11 cellular contexts compared by ENCODE assay signal in the genomic region with DNA sequence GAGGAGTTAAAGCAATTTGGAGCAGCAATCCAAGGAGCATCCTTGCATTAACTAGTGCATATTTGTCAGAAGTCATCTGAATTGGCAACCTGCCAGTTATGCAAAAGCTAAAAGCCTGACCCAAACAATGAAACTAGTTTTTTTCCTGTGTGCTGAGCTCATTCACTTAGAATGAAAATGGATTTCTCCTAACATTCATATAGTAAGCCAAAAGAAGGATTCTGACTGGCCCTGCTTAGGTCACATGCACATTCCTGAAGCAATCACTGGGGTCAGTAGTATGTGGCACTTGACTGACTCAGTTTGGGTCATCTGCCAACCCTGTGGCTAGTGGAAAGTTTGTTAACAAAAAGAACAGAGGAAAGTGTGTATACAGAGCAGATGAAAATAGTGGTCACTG. TPM values are rescaled to one million over a fixed set of nuclear protein-coding genes. Genes with fewer than 3 reads are reported as not detected.
DNase-seq lines count a peak whose midpoint lies in the region; ATAC-seq, FAIRE-seq and TF ChIP-seq lines count a peak whose summit lies in the region.
"Had no signal": no experiment of that assay in that cellular context is flagged by ENCODE, and none has a peak within 500 bp of the region (broad histone marks: within the 10 kb centered on the region; RNA-seq: fewer than 3 reads in every experiment).

No MANE protein-coding gene starts in this region.

- H3K4me1 Mint-ChIP-seq in activated naive CD8-positive, alpha-beta T cell treated with anti-CD3 and anti-CD28 coated beads, Interleukin-2, amount 50 U/mL, for 24 hours, result no peaks in the 10 kb centered on the region
- H3K4me1 Mint-ChIP-seq in activated naive CD8-positive, alpha-beta T cell treated with anti-CD3 and anti-CD28 coated beads for 36 hours, result peaks cover 6% of the 10 kb centered on the region
- H3K4me1 Mint-ChIP-seq: activated naive CD8-positive, alpha-beta T cell treated with anti-CD3 and anti-CD28 coated beads, Interleukin-2, amount 10 ng/mL, durations not matched to agents 7 days and 5 days; CD4-positive, CD25-positive, alpha-beta regulatory T cell had no signal

- H3K27me3 Mint-ChIP-seq in activated naive CD8-positive, alpha-beta T cell treated with anti-CD3 and anti-CD28 coated beads, Interleukin-2, amount 50 U/mL, for 24 hours, result peaks cover 3% of the 10 kb centered on the region
- no peaks in the 10 kb centered on the region for H3K27me3 Mint-ChIP-seq in activated naive CD8-positive, alpha-beta T cell treated with anti-CD3 and anti-CD28 coated beads for 36 hours

- TF ChIP-seq CTCF in RWPE1 (conservative IDR thresholded peaks at IDR 0.05; ENCODE audit: low read depth) (no peak), foreskin keratinocyte (conservative IDR thresholded peaks at IDR 0.05) (no peak), kidney (IDR thresholded peaks at IDR 0.05; ENCODE audit: borderline replicate concordance, extremely low read depth, insufficient read depth) (no peak)

- H3K27ac Mint-ChIP-seq in activated naive CD8-positive, alpha-beta T cell treated with anti-CD3 and anti-CD28 coated beads, Interleukin-2, amount 50 U/mL, for 24 hours, result no peak overlapping the region
- H3K27ac Mint-ChIP-seq in activated naive CD8-positive, alpha-beta T cell treated with anti-CD3 and anti-CD28 coated beads for 36 hours, result no peak overlapping the region
- H3K27ac Mint-ChIP-seq: activated naive CD8-positive, alpha-beta T cell treated with anti-CD3 and anti-CD28 coated beads, Interleukin-2, amount 10 ng/mL, durations not matched to agents 7 days and 5 days; CD4-positive, CD25-positive, alpha-beta regulatory T cell had no signal

- H3K36me3 ChIP-seq in kidney (ENCODE audit: control insufficient read depth in 1 of 2, insufficient read depth in 2 of 2, low read length in 2 of 2), result no peaks in the 10 kb centered on the region
- H3K36me3 ChIP-seq: neutrophil had no signal

- H3K9me3 Mint-ChIP-seq in activated naive CD8-positive, alpha-beta T cell treated with anti-CD3 and anti-CD28 coated beads, Interleukin-2, amount 50 U/mL, for 24 hours, result no peaks in the 10 kb centered on the region
- no peaks in the 10 kb centered on the region for H3K9me3 Mint-ChIP-seq in activated naive CD8-positive, alpha-beta T cell treated with anti-CD3 and anti-CD28 coated beads for 36 hours
- H3K9me3 Mint-ChIP-seq: activated naive CD8-positive, alpha-beta T cell treated with anti-CD3 and anti-CD28 coated beads, Interleukin-2, amount 10 ng/mL, durations not matched to agents 7 days and 5 days; CD4-positive, CD25-positive, alpha-beta regulatory T cell had no signal

- H3K27me3 ChIP-seq in foreskin keratinocyte, result peaks cover 9% of the 10 kb centered on the region
- H3K27me3 ChIP-seq: neutrophil had no signal

- H3K36me3 Mint-ChIP-seq in activated naive CD8-positive, alpha-beta T cell treated with anti-CD3 and anti-CD28 coated beads, Interleukin-2, amount 50 U/mL, for 24 hours (ENCODE audit: low read depth), result no peaks in the 10 kb centered on the region
- H3K36me3 Mint-ChIP-seq in activated naive CD8-positive, alpha-beta T cell treated with anti-CD3 and anti-CD28 coated beads for 36 hours, result no peaks in the 10 kb centered on the region
- H3K36me3 Mint-ChIP-seq: activated naive CD8-positive, alpha-beta T cell treated with anti-CD3 and anti-CD28 coated beads, Interleukin-2, amount 10 ng/mL, durations not matched to agents 7 days and 5 days; CD4-positive, CD25-positive, alpha-beta regulatory T cell had no signal

- intact Hi-C loops in kidney (cut with DNase I), result no loop called here

- POLR2A ChIA-PET in RWPE1 (lab: Yijun Ruan, JAX; ENCODE audit: low non-redundant PET), result no interaction called here

- no peak for FAIRE-seq in kidney (lab: Jason Lieb, UNC)

- H3K4me1 ChIP-seq in foreskin keratinocyte (peaks cover 7% of the 10 kb centered on the region), kidney (ENCODE audit: control insufficient read depth in 1 of 2, insufficient read depth in 1 of 2, low read depth in 1 of 2, low read length in 2 of 2) (no peaks in the 10 kb centered on the region)

- peaks cover 0 to 5% of the 10 kb centered on the region in 2 donors for H3K9me3 ChIP-seq in kidney (ENCODE audit: control insufficient read depth in 1 of 2, low read length in 2 of 2)
- H3K9me3 ChIP-seq: neutrophil had no signal

- H3K4me3 Mint-ChIP-seq in activated naive CD8-positive, alpha-beta T cell treated with anti-CD3 and anti-CD28 coated beads, Interleukin-2, amount 50 U/mL, for 24 hours, result no peak overlapping the region
- no peak overlapping the region for H3K4me3 Mint-ChIP-seq in activated naive CD8-positive, alpha-beta T cell treated with anti-CD3 and anti-CD28 coated beads for 36 hours
- H3K4me3 Mint-ChIP-seq: activated naive CD8-positive, alpha-beta T cell treated with anti-CD3 and anti-CD28 coated beads, Interleukin-2, amount 10 ng/mL, durations not matched to agents 7 days and 5 days; CD4-positive, CD25-positive, alpha-beta regulatory T cell had no signal

- no peak for DNase-seq in activated naive CD8-positive, alpha-beta T cell treated with anti-CD3 and anti-CD28 coated beads, Interleukin-2, amount 50 U/mL, for 24 hours
- no peak for DNase-seq in activated naive CD8-positive, alpha-beta T cell treated with anti-CD3 and anti-CD28 coated beads for 36 hours
- DNase-seq in RWPE1 (ENCODE audit: low spot score), result peak; percentile 13
- peak; percentile 56 to 82 for DNase-seq in foreskin keratinocyte
- DNase-seq in stromal cell of bone marrow (ENCODE audit: low read depth), result peak; percentile 97
- DNase-seq in kidney, result no peak
- no peak for DNase-seq in NOMO-1 treated with dmso at 0.1 percent for 144 hours (lab: John Stamatoyannopoulos, UW; ENCODE audit: unreplicated experiment)
- DNase-seq in SIG-M5 (lab: John Stamatoyannopoulos, UW), result no peak
- DNase-seq: activated naive CD8-positive, alpha-beta T cell treated with anti-CD3 and anti-CD28 coated beads, Interleukin-2, amount 10 ng/mL, durations not matched to agents 7 days and 5 days; CD4-positive, CD25-positive, alpha-beta regulatory T cell had no signal

- ATAC-seq in activated naive CD8-positive, alpha-beta T cell treated with anti-CD3 and anti-CD28 coated beads, Interleukin-2, amount 50 U/mL, for 24 hours, result peak; percentile 52
- peak; percentile 73 for ATAC-seq in foreskin keratinocyte

- no peak overlapping the region for H3K9ac ChIP-seq in kidney (ENCODE audit: low read length in 2 of 2)

- CTCF ChIA-PET in RWPE1 (lab: Yijun Ruan, JAX), result no interaction called here

- no peak overlapping the region for H3K4me3 ChIP-seq in kidney (ENCODE audit: low read length in 2 of 2)

- H3K27ac ChIP-seq in RWPE1, result no peak overlapping the region
- H3K27ac ChIP-seq in foreskin keratinocyte, result no peak overlapping the region
- no peak overlapping the region for H3K27ac ChIP-seq in kidney (ENCODE audit: low read depth in 2 of 2, low read length in 2 of 2)
- H3K27ac ChIP-seq: neutrophil had no signal

RNA-seq across cellular contexts. Expression of a gene that starts 30.5 kb away (rescaled TPM):
- total RNA-seq in activated naive CD8-positive, alpha-beta T cell treated with anti-CD3 and anti-CD28 coated beads for 36 hours, result 10 to 100 TPM; 14.2 to 15.0 TPM
- total RNA-seq in foreskin keratinocyte, result 11.1 and 11.9 TPM in 2 replicates
- polyA plus RNA-seq in foreskin keratinocyte, result 10.8 and 12.0 TPM in 2 replicates
- total RNA-seq in kidney, result 13.4 TPM
- polyA plus RNA-seq in kidney (ENCODE audit: insufficient read depth, low read depth, low replicate concordance), result 21.4 TPM

RNA-seq across cellular contexts. Expression of a gene that starts 37.1 kb away (rescaled TPM):
- 10 to 100 TPM; 63.1 to 72.8 TPM for total RNA-seq in activated naive CD8-positive, alpha-beta T cell treated with anti-CD3 and anti-CD28 coated beads for 36 hours
- 19.5 and 20.1 TPM in 2 replicates for total RNA-seq in foreskin keratinocyte
- polyA plus RNA-seq in foreskin keratinocyte, result 13.6 and 14.8 TPM in 2 replicates
- 32.0 TPM for total RNA-seq in kidney
- polyA plus RNA-seq in kidney (ENCODE audit: insufficient read depth, low read depth, low replicate concordance), result 22.6 TPM

Comparison
In these comparisons a context has a peak if more than half of its experiments do, and no peak if none do; other contexts are left out.
1. DNase-seq: peak in RWPE1 (single experiment), foreskin keratinocyte (2 of 2) and stromal cell of bone marrow (single experiment); none in activated naive CD8-positive, alpha-beta T cell treated with anti-CD3 and anti-CD28 coated beads, Interleukin-2, amount 50 U/mL, for 24 hours (single experiment), activated naive CD8-positive, alpha-beta T cell treated with anti-CD3 and anti-CD28 coated beads for 36 hours (single experiment), kidney (single experiment), NOMO-1 treated with dmso at 0.1 percent for 144 hours (single experiment) and SIG-M5 (single experiment).